In genomic region chr15:92167413-92167950, GRCh38 we compare ENCODE assay signal across 15 cellular contexts.
"Had no signal": no experiment of that assay in that cellular context is flagged by ENCODE, and none has a peak within 500 bp of the region (broad histone marks: within the 10 kb centered on the region; RNA-seq: fewer than 3 reads in every experiment).

No MANE protein-coding gene starts in this region.

- H3K9me3 ChIP-seq: adrenal gland, thyroid gland had no signal

- H3K27ac ChIP-seq: adrenal gland, coronary artery, esophagus muscularis mucosa, thyroid gland had no signal

- H3K4me1 ChIP-seq: adrenal gland, thyroid gland had no signal

- ATAC-seq: stimulated activated effector memory CD8-positive, alpha-beta T cell treated with anti-CD3 and anti-CD28 coated beads, Interleukin-12 subunit alpha, Interleukin-12 subunit beta, amount 100 ng/mL, for 72 hours had no signal

- H3K4me1 Mint-ChIP-seq: activated naive CD4-positive, alpha-beta T cell treated with anti-CD3 and anti-CD28 coated beads, Interleukin-2, amount 50 U/mL, for 24 hours; immature natural killer cell; stimulated activated effector memory CD8-positive, alpha-beta T cell treated with anti-CD3 and anti-CD28 coated beads, Interleukin-12 subunit alpha, Interleukin-12 subunit beta, amount 100 ng/mL, for 72 hours had no signal

- DNase-seq: activated CD4-positive, alpha-beta T cell treated with anti-CD3 and anti-CD28 coated beads for 1 hour; activated CD4-positive, alpha-beta T cell treated with anti-CD3 and anti-CD28 coated beads, Interleukin-2, amount 50 U/mL, for 4 hours; activated effector memory CD4-positive, alpha-beta T cell treated with Interleukin-2 at 50 U/mL for 16 hours; activated T-cell treated with anti-CD3 and anti-CD28 coated beads, Interleukin-2, amount 50 U/mL, for 1 hour; effector CD4-positive, alpha-beta T cell; immature natural killer cell; midbrain; T-helper 9 cell; thyroid gland had no signal

- H3K9me3 Mint-ChIP-seq: activated naive CD4-positive, alpha-beta T cell treated with anti-CD3 and anti-CD28 coated beads, Interleukin-2, amount 50 U/mL, for 24 hours; immature natural killer cell; neural crest cell; stimulated activated effector memory CD8-positive, alpha-beta T cell treated with anti-CD3 and anti-CD28 coated beads, Interleukin-12 subunit alpha, Interleukin-12 subunit beta, amount 100 ng/mL, for 72 hours had no signal

- H3K4me3 Mint-ChIP-seq: activated naive CD4-positive, alpha-beta T cell treated with anti-CD3 and anti-CD28 coated beads, Interleukin-2, amount 50 U/mL, for 24 hours; immature natural killer cell; neural crest cell; stimulated activated effector memory CD8-positive, alpha-beta T cell treated with anti-CD3 and anti-CD28 coated beads, Interleukin-12 subunit alpha, Interleukin-12 subunit beta, amount 100 ng/mL, for 72 hours had no signal

- H3K27ac Mint-ChIP-seq: activated naive CD4-positive, alpha-beta T cell treated with anti-CD3 and anti-CD28 coated beads, Interleukin-2, amount 50 U/mL, for 24 hours; immature natural killer cell had no signal

- H3K27me3 ChIP-seq: adrenal gland, esophagus muscularis mucosa, thyroid gland had no signal

- H3K4me3 ChIP-seq: adrenal gland, coronary artery, esophagus muscularis mucosa, thyroid gland had no signal

- H3K36me3 ChIP-seq: adrenal gland had no signal

- H3K27me3 Mint-ChIP-seq: activated naive CD4-positive, alpha-beta T cell treated with anti-CD3 and anti-CD28 coated beads, Interleukin-2, amount 50 U/mL, for 24 hours had no signal
